ENCODE assay signal across 15 cellular contexts in the genomic region with DNA sequence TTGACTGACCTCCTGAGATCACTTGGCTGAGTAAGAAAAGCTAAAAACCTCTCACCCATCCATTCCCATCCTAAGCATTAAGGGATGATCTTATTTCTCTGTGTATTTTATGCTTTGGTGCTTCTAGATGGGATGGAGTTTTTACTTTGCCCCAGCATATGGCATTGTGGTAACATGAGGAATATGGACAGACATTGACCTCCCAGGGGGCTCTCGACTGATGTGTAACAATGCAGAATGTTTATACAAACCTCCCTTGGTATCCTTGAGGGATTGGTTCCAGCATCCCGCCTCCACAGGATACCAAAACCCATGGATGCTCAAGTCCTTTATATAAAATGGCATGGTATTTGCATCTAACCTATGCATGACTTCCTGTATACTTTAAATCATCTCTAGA. TPM values are rescaled to one million over a fixed set of nuclear protein-coding genes. Genes with fewer than 3 reads are reported as not detected.
A peak's percentile ranks its signal among the peaks of the same experiment; 100 is the strongest.
DNase-seq lines count a peak whose midpoint lies in the region; TF ChIP-seq lines count a peak whose summit lies in the region.
"Had no signal": no experiment of that assay in that cellular context is flagged by ENCODE, and none has a peak within 500 bp of the region (broad histone marks: within the 10 kb centered on the region; RNA-seq: fewer than 3 reads in every experiment).

No MANE protein-coding gene starts in this region.

- H3K4me1 Mint-ChIP-seq in chondrocyte (ENCODE audit: low read depth), result peaks cover 82% of the 10 kb centered on the region
- peaks cover 74% of the 10 kb centered on the region for H3K4me1 Mint-ChIP-seq in nephron progenitor cell

- no peaks in the 10 kb centered on the region for H3K9me3 Mint-ChIP-seq in chondrocyte (ENCODE audit: low read depth)
- no peaks in the 10 kb centered on the region for H3K9me3 Mint-ChIP-seq in nephron progenitor cell

- H3K36me3 Mint-ChIP-seq in chondrocyte (ENCODE audit: low read depth) (peaks cover 13% of the 10 kb centered on the region), nephron progenitor cell (ENCODE audit: low read depth) (peaks cover 4% of the 10 kb centered on the region)

- DNase-seq in NCI-H187 treated with DMSO at 0.1 percent for 48 hours (lab: John Stamatoyannopoulos, UW) (peak; percentile 26), NCI-H345 (lab: John Stamatoyannopoulos, UW) (peak; percentile 60), chondrocyte (ENCODE audit: low spot score) (no peak), nephron progenitor cell (no peak), HT-29 (ENCODE audit: low spot score) (no peak), T-helper 2 cell (no peak), KBM-7 (no peak)
- DNase-seq: COR-L47, EL, IMR-90, Kasumi-1, NCI-H1930, Peyer's patch, Right ventricle myocardium superior, T-helper 1 cell had no signal

- no peak for TF ChIP-seq CTCF in chondrocyte (IDR thresholded peaks at IDR 0.05)
- no peak for TF ChIP-seq CTCF in nephron progenitor cell (IDR thresholded peaks at IDR 0.05)

- peak overlapping the region; percentile 42 for H3K27ac Mint-ChIP-seq in chondrocyte (ENCODE audit: unreplicated experiment)
- H3K27ac Mint-ChIP-seq in nephron progenitor cell, result peak overlapping the region; percentile 7

- H3K4me3 Mint-ChIP-seq in chondrocyte (ENCODE audit: unreplicated experiment) (no peak overlapping the region), nephron progenitor cell (peak overlapping the region; percentile 27)

- no peaks in the 10 kb centered on the region for H3K27me3 Mint-ChIP-seq in chondrocyte (ENCODE audit: low read depth)
- peaks cover 4% of the 10 kb centered on the region for H3K27me3 Mint-ChIP-seq in nephron progenitor cell (ENCODE audit: low read depth, poor library complexity)

- in situ Hi-C loops in KBM-7 (cut with MboI; ENCODE audit: low pct_unique_long_range_greater_than_20kb, low sequenced_read_pairs), result no loop called here

RNA-seq across cellular contexts. Expression of gene PDIA5, which starts 21.5 kb away (rescaled TPM):
- 82.7 to 129 TPM (median 128 TPM) in 3 replicates for total RNA-seq in chondrocyte
- total RNA-seq in HT-29 (2014; rRNA removed; shearing (Covaris generic)), result 18.5 and 22.8 TPM in 2 replicates

Comparison
In these comparisons a context has a peak if more than half of its experiments do, and no peak if none do; other contexts are left out.
1. DNase-seq: peak in NCI-H187 treated with DMSO at 0.1 percent for 48 hours (single experiment) and NCI-H345 (single experiment); none in chondrocyte (single experiment), nephron progenitor cell (single experiment), HT-29 (single experiment), T-helper 2 cell (0 of 5) and KBM-7 (single experiment).